In the genomic region with DNA sequence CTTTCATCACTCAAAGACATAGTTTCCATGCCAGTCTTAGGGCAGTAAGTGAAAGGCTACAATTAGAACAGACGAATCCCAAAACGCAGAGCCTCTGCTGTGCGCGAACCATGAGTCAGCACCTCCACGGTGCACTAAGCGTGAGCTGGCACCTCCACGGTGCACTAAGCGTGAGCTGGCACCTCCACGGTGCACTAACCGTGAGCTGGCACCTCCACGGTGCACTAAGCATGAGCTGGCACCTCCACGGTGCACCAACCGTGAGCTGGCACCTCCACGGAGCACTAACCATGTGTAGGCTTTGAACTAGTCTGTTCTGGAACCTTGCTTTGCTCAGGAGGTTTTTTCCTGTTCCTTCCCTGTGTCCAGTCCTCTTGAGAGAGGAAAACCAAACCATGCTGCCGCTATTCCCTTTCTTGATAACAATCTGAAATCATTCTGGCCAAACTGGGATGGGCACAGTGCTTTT, we compare ENCODE assay signal across 1 cellular context.
TF ChIP-seq lines count a peak whose summit lies in the region.

No MANE protein-coding gene starts in this region.

TF ChIP-seq in GM23338, 12 proteins besides CTCF, POLR2A, EP300 and RAD21 (continued from another document):
- TF ChIP-seq, protein P1, sequence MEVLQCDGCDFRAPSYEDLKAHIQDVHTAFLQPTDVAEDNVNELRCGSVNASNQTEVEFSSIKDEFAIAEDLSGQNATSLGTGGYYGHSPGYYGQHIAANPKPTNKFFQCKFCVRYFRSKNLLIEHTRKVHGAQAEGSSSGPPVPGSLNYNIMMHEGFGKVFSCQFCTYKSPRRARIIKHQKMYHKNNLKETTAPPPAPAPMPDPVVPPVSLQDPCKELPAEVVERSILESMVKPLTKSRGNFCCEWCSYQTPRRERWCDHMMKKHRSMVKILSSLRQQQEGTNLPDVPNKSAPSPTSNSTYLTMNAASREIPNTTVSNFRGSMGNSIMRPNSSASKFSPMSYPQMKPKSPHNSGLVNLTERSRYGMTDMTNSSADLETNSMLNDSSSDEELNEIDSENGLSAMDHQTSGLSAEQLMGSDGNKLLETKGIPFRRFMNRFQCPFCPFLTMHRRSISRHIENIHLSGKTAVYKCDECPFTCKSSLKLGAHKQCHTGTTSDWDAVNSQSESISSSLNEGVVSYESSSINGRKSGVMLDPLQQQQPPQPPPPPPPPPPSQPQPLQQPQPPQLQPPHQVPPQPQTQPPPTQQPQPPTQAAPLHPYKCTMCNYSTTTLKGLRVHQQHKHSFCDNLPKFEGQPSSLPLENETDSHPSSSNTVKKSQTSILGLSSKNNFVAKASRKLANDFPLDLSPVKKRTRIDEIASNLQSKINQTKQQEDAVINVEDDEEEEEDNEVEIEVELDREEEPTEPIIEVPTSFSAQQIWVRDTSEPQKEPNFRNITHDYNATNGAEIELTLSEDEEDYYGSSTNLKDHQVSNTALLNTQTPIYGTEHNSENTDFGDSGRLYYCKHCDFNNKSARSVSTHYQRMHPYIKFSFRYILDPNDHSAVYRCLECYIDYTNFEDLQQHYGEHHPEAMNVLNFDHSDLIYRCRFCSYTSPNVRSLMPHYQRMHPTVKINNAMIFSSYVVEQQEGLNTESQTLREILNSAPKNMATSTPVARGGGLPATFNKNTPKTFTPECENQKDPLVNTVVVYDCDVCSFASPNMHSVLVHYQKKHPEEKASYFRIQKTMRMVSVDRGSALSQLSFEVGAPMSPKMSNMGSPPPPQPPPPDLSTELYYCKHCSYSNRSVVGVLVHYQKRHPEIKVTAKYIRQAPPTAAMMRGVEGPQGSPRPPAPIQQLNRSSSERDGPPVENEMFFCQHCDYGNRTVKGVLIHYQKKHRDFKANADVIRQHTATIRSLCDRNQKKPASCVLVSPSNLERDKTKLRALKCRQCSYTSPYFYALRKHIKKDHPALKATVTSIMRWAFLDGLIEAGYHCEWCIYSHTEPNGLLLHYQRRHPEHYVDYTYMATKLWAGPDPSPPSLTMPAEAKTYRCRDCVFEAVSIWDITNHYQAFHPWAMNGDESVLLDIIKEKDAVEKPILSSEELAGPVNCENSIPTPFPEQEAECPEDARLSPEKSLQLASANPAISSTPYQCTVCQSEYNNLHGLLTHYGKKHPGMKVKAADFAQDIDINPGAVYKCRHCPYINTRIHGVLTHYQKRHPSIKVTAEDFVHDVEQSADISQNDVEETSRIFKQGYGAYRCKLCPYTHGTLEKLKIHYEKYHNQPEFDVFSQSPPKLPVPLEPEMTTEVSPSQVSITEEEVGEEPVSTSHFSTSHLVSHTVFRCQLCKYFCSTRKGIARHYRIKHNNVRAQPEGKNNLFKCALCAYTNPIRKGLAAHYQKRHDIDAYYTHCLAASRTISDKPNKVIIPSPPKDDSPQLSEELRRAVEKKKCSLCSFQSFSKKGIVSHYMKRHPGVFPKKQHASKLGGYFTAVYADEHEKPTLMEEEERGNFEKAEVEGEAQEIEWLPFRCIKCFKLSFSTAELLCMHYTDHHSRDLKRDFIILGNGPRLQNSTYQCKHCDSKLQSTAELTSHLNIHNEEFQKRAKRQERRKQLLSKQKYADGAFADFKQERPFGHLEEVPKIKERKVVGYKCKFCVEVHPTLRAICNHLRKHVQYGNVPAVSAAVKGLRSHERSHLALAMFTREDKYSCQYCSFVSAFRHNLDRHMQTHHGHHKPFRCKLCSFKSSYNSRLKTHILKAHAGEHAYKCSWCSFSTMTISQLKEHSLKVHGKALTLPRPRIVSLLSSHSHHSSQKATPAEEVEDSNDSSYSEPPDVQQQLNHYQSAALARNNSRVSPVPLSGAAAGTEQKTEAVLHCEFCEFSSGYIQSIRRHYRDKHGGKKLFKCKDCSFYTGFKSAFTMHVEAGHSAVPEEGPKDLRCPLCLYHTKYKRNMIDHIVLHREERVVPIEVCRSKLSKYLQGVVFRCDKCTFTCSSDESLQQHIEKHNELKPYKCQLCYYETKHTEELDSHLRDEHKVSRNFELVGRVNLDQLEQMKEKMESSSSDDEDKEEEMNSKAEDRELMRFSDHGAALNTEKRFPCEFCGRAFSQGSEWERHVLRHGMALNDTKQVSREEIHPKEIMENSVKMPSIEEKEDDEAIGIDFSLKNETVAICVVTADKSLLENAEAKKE (CRISPR knock-in tag; IDR thresholded peaks at IDR 0.05), result no peak
- TF ChIP-seq, protein P2, sequence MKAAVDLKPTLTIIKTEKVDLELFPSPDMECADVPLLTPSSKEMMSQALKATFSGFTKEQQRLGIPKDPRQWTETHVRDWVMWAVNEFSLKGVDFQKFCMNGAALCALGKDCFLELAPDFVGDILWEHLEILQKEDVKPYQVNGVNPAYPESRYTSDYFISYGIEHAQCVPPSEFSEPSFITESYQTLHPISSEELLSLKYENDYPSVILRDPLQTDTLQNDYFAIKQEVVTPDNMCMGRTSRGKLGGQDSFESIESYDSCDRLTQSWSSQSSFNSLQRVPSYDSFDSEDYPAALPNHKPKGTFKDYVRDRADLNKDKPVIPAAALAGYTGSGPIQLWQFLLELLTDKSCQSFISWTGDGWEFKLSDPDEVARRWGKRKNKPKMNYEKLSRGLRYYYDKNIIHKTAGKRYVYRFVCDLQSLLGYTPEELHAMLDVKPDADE (IDR thresholded peaks at IDR 0.05), result no peak
- no peak for TF ChIP-seq POLR2AphosphoS5 (IDR thresholded peaks at IDR 0.05; ENCODE audit: low read depth)
